In the genomic region with DNA sequence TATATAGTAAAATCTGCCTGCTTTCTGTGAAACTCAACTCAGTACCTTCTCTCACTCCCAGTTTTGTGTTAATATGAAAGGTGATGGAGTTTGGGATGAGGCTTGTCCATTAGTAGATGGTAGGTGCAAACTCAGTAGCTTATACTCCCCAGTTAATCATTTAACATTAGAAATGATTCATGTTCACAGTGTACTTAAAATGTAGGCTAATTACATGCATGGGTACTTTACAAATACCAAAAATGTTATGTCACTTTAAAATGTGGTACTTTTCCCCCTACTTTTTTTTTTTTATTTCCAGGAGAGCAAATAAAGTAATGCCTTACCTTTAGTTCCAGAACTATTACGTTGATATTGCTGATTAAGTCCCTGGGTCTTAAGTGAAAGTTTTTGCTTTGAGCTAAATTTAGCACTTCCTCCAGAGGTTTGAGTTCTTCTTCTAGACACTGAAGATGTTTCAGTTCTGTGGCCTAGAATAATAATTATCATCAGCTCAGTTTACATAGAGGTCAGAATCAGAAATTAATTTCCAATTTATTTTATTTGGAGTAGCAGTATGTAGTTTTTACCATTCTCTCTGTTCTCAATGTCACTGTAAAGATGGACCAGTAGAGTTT, we compare ENCODE assay signal across 24 cellular contexts. TPM values are rescaled to one million over a fixed set of nuclear protein-coding genes. Genes with fewer than 3 reads are reported as not detected.
A peak's percentile ranks its signal among the peaks of the same experiment; 100 is the strongest.
DNase-seq lines count a peak whose midpoint lies in the region; ATAC-seq and TF ChIP-seq lines count a peak whose summit lies in the region.
"Had no signal": no experiment of that assay in that cellular context is flagged by ENCODE, and none has a peak within 500 bp of the region (broad histone marks: within the 10 kb centered on the region; RNA-seq: fewer than 3 reads in every experiment).

No MANE protein-coding gene starts in this region.

- no peaks in the 10 kb centered on the region for H3K9me3 Mint-ChIP-seq in activated CD4-positive, alpha-beta T cell treated with anti-CD3 and anti-CD28 coated beads for 36 hours (ENCODE audit: low read depth)
- no peaks in the 10 kb centered on the region for H3K9me3 Mint-ChIP-seq in activated T-helper 2 cell treated with anti-CD3 and anti-CD28 coated beads, Interferon-gamma antibody, Interleukin-2, Interleukin-4, amounts not matched to agents 10 μg/mL and 5 μg/mL and 100 μg/mL, durations not matched to agents 14 hours and 24 hours and 36 hours
- H3K9me3 Mint-ChIP-seq: brain; T-helper 1 cell treated with Interleukin-12 subunit alpha and Interleukin-12 subunit beta and Interleukin-4 antibody, amounts not matched to agents 30 μg/mL and 1 μg/mL, for 36 hours; type B pancreatic cell had no signal

- peak overlapping the region; percentile 94 for H3K27ac Mint-ChIP-seq in activated CD4-positive, alpha-beta T cell treated with anti-CD3 and anti-CD28 coated beads for 36 hours
- H3K27ac Mint-ChIP-seq in activated T-helper 2 cell treated with anti-CD3 and anti-CD28 coated beads, Interferon-gamma antibody, Interleukin-2, Interleukin-4, amounts not matched to agents 10 μg/mL and 5 μg/mL and 100 μg/mL, durations not matched to agents 14 hours and 24 hours and 36 hours = peak overlapping the region; percentile 34
- H3K27ac Mint-ChIP-seq: brain; progenitor cell of endocrine pancreas; T-helper 1 cell treated with Interleukin-12 subunit alpha and Interleukin-12 subunit beta and Interleukin-4 antibody, amounts not matched to agents 30 μg/mL and 1 μg/mL, for 36 hours; type B pancreatic cell had no signal

- no peak overlapping the region for H3K4me3 ChIP-seq in kidney epithelial cell (ENCODE audit: low read depth, low read length)
- H3K4me3 ChIP-seq: heart right ventricle, SJCRH30 had no signal

- H3K4me1 Mint-ChIP-seq in activated CD4-positive, alpha-beta T cell treated with anti-CD3 and anti-CD28 coated beads for 36 hours = peaks cover 45% of the 10 kb centered on the region
- H3K4me1 Mint-ChIP-seq in activated T-helper 2 cell treated with anti-CD3 and anti-CD28 coated beads, Interferon-gamma antibody, Interleukin-2, Interleukin-4, amounts not matched to agents 10 μg/mL and 5 μg/mL and 100 μg/mL, durations not matched to agents 14 hours and 24 hours and 36 hours (ENCODE audit: low read depth) = peaks cover 51% of the 10 kb centered on the region
- H3K4me1 Mint-ChIP-seq: brain had no signal

- no peaks in the 10 kb centered on the region for H3K27me3 ChIP-seq in kidney epithelial cell (ENCODE audit: control insufficient read depth, insufficient read depth, low read length)
- H3K27me3 ChIP-seq: heart right ventricle, neutrophil, SJCRH30 had no signal

- in situ Hi-C loops in Caki2 (cut with HindIII; ENCODE audit: low pct_unique_long_range_greater_than_20kb, low sequenced_read_pairs) = no loop called here

- ATAC-seq in activated CD4-positive, alpha-beta T cell treated with anti-CD3 and anti-CD28 coated beads for 36 hours = no peak
- no peak for ATAC-seq in GM18519 (IDR thresholded peaks at IDR 0.05; ENCODE audit: low FRiP score, unreplicated experiment)
- ATAC-seq: HCT116, heart right ventricle had no signal

- POLR2A ChIA-PET in activated CD4-positive, alpha-beta T cell treated with anti-CD3 and anti-CD28 coated beads for 36 hours (lab: Charles Lee) = no interaction called here

- CTCF ChIA-PET in activated CD4-positive, alpha-beta T cell treated with anti-CD3 and anti-CD28 coated beads for 36 hours (lab: Charles Lee) = interaction anchor here (0.9 to 2.9 kb wide), 2 partner anchors 122 to 124 kb away, joined by 3 to 16 read pairs; no protein-coding TSS in a partner anchor

- no peak for TF ChIP-seq CTCF in kidney epithelial cell (IDR thresholded peaks at IDR 0.05; ENCODE audit: insufficient read depth, low read length, poor library complexity, severe bottlenecking)

- H3K27me3 Mint-ChIP-seq in activated CD4-positive, alpha-beta T cell treated with anti-CD3 and anti-CD28 coated beads for 36 hours = no peaks in the 10 kb centered on the region
- peaks cover 1% of the 10 kb centered on the region for H3K27me3 Mint-ChIP-seq in activated T-helper 2 cell treated with anti-CD3 and anti-CD28 coated beads, Interferon-gamma antibody, Interleukin-2, Interleukin-4, amounts not matched to agents 10 μg/mL and 5 μg/mL and 100 μg/mL, durations not matched to agents 14 hours and 24 hours and 36 hours (ENCODE audit: low read depth)
- H3K27me3 Mint-ChIP-seq: progenitor cell of endocrine pancreas, type B pancreatic cell had no signal

- DNase-seq in activated CD4-positive, alpha-beta T cell treated with anti-CD3 and anti-CD28 coated beads for 36 hours = no peak
- no peak for DNase-seq in activated CD4-positive, alpha-beta T cell treated with anti-CD3 and anti-CD28 coated beads, Interleukin-2, amount 50 U/mL, for 48 hours
- peak; percentile 48 for DNase-seq in Caki2 (ENCODE audit: low read depth)
- no peak for DNase-seq in activated T-helper 2 cell treated with anti-CD3 and anti-CD28 coated beads, Interferon-gamma antibody, Interleukin-2, Interleukin-4, amounts not matched to agents 10 μg/mL and 5 μg/mL and 100 μg/mL, durations not matched to agents 14 hours and 24 hours and 36 hours (ENCODE audit: low spot score)
- peak; percentile 63 for DNase-seq in kidney epithelial cell (ENCODE audit: low read depth)
- DNase-seq in NCI-H2227 (lab: John Stamatoyannopoulos, UW; ENCODE audit: unreplicated experiment) = no peak
- DNase-seq in C1 segment of cervical spinal cord (lab: John Stamatoyannopoulos, UW) = no peak
- DNase-seq: activated CD4-positive, alpha-beta T cell treated with anti-CD3 and anti-CD28 coated beads for 48 hours; activated CD8-positive, alpha-beta memory T cell treated with anti-CD3 and anti-CD28 coated beads, Interleukin-2, amount 50 U/mL, for 48 hours; COR-L47; heart right ventricle; KBM-7; mesendoderm; NCI-H1436 treated with DMSO at 0.1 percent for 48 hours; NCI-H510A; SJCRH30 had no signal

- peak overlapping the region; percentile 83 for H3K4me3 Mint-ChIP-seq in activated CD4-positive, alpha-beta T cell treated with anti-CD3 and anti-CD28 coated beads for 36 hours
- H3K4me3 Mint-ChIP-seq in activated T-helper 2 cell treated with anti-CD3 and anti-CD28 coated beads, Interferon-gamma antibody, Interleukin-2, Interleukin-4, amounts not matched to agents 10 μg/mL and 5 μg/mL and 100 μg/mL, durations not matched to agents 14 hours and 24 hours and 36 hours (ENCODE audit: low read depth) = peak overlapping the region; percentile 62
- H3K4me3 Mint-ChIP-seq: brain; T-helper 1 cell treated with Interleukin-12 subunit alpha and Interleukin-12 subunit beta and Interleukin-4 antibody, amounts not matched to agents 30 μg/mL and 1 μg/mL, for 36 hours; type B pancreatic cell had no signal

- intact Hi-C loops in activated CD4-positive, alpha-beta T cell treated with anti-CD3 and anti-CD28 coated beads for 36 hours (cut with DNase I, micrococcal nuclease) = loop anchor here (5.0 kb wide), 3 partner anchors 136 to 551 kb away; no protein-coding TSS in a partner anchor
- intact Hi-C loops in activated T-helper 2 cell treated with anti-CD3 and anti-CD28 coated beads, Interferon-gamma antibody, Interleukin-2, Interleukin-4, amounts not matched to agents 10 μg/mL and 5 μg/mL and 100 μg/mL, durations not matched to agents 14 hours and 24 hours and 36 hours (cut with micrococcal nuclease) = loop anchor here (10.0 kb wide), 1 partner anchor 549 kb away; no protein-coding TSS in a partner anchor

- H3K36me3 ChIP-seq in kidney epithelial cell (ENCODE audit: control insufficient read depth, insufficient read depth, low read length) = no peaks in the 10 kb centered on the region
- H3K36me3 ChIP-seq: heart right ventricle, neutrophil, SJCRH30 had no signal

- H3K36me3 Mint-ChIP-seq in activated CD4-positive, alpha-beta T cell treated with anti-CD3 and anti-CD28 coated beads for 36 hours (ENCODE audit: low read depth) = peaks cover 44% of the 10 kb centered on the region
- peaks cover 47% of the 10 kb centered on the region for H3K36me3 Mint-ChIP-seq in activated T-helper 2 cell treated with anti-CD3 and anti-CD28 coated beads, Interferon-gamma antibody, Interleukin-2, Interleukin-4, amounts not matched to agents 10 μg/mL and 5 μg/mL and 100 μg/mL, durations not matched to agents 14 hours and 24 hours and 36 hours (ENCODE audit: low read depth)
- H3K36me3 Mint-ChIP-seq: brain, type B pancreatic cell had no signal

RNA-seq across cellular contexts. Expression of a gene that starts 3.0 kb away (rescaled TPM):
- 100 to 1,000 TPM; 168 TPM for total RNA-seq in activated CD4-positive, alpha-beta T cell treated with anti-CD3 and anti-CD28 coated beads for 36 hours
- total RNA-seq in Caki2 (2014; rRNA removed; shearing (Covaris generic); ENCODE audit: low replicate concordance) = not detected in 2 replicates
- 95.9 and 101 TPM in 2 replicates for total RNA-seq in activated T-helper 2 cell treated with anti-CD3 and anti-CD28 coated beads, Interferon-gamma antibody, Interleukin-2, Interleukin-4, amounts not matched to agents 10 μg/mL and 5 μg/mL and 100 μg/mL, durations not matched to agents 14 hours and 24 hours and 36 hours
- not detected in 2 replicates for total RNA-seq in kidney epithelial cell
- total RNA-seq: heart right ventricle, myocyte, progenitor cell of endocrine pancreas, SJCRH30 had no signal

Comparison
In these comparisons a context has a peak if more than half of its experiments do, and no peak if none do; other contexts are left out.
1. DNase-seq: peak in Caki2 (single experiment) and kidney epithelial cell (single experiment); none in activated CD4-positive, alpha-beta T cell treated with anti-CD3 and anti-CD28 coated beads for 36 hours (single experiment), activated CD4-positive, alpha-beta T cell treated with anti-CD3 and anti-CD28 coated beads, Interleukin-2, amount 50 U/mL, for 48 hours (0 of 2), activated T-helper 2 cell treated with anti-CD3 and anti-CD28 coated beads, Interferon-gamma antibody, Interleukin-2, Interleukin-4, amounts not matched to agents 10 μg/mL and 5 μg/mL and 100 μg/mL, durations not matched to agents 14 hours and 24 hours and 36 hours (single experiment), NCI-H2227 (single experiment) and C1 segment of cervical spinal cord (0 of 14).
2. RNA of a gene that starts 3.0 kb away (total RNA-seq): 168 TPM in activated CD4-positive, alpha-beta T cell treated with anti-CD3 and anti-CD28 coated beads for 36 hours and 95.9 to 101 TPM in activated T-helper 2 cell treated with anti-CD3 and anti-CD28 coated beads, Interferon-gamma antibody, Interleukin-2, Interleukin-4, amounts not matched to agents 10 μg/mL and 5 μg/mL and 100 μg/mL, durations not matched to agents 14 hours and 24 hours and 36 hours; not detected in Caki2 and not detected in kidney epithelial cell; every median in the first group is over 10 times any median in the second.